In genomic region chr6:44951253-44951656, GRCh38 we compare ENCODE assay signal across 29 cellular contexts.
"Had no signal": no experiment of that assay in that cellular context is flagged by ENCODE, and none has a peak within 500 bp of the region (broad histone marks: within the 10 kb centered on the region; RNA-seq: fewer than 3 reads in every experiment).

No MANE protein-coding gene starts in this region.

- H3K36me3 ChIP-seq: cardiac muscle cell, neural progenitor cell, WERI-Rb-1 had no signal

- H3K4me2 ChIP-seq: hepatocyte, neural progenitor cell had no signal

- H3K4me1 Mint-ChIP-seq: brain, natural killer cell had no signal

- H3K79me2 ChIP-seq: hepatocyte had no signal

- H3K4me3 Mint-ChIP-seq: activated naive CD8-positive, alpha-beta T cell treated with anti-CD3 and anti-CD28 coated beads for 36 hours; brain; natural killer cell; neural progenitor cell had no signal

- H3K27ac ChIP-seq: ascending aorta, cardiac muscle cell, coronary artery, dorsolateral prefrontal cortex, gastrocnemius medialis, hepatocyte, neural progenitor cell, spleen, WERI-Rb-1 had no signal

- H2AFZ ChIP-seq: hepatocyte, neural progenitor cell had no signal

- ATAC-seq: activated CD4-positive, CD25-positive, alpha-beta regulatory T cell treated with anti-CD3 and anti-CD28 coated beads, Interleukin-2, amount 50 U/mL, for 24 hours; gastrocnemius medialis; left cardiac atrium; left ventricle myocardium superior; natural killer cell; right cardiac atrium had no signal

- H3K4me3 ChIP-seq: ascending aorta, cardiac muscle cell, coronary artery, dorsolateral prefrontal cortex, gastrocnemius medialis, hepatocyte, neural progenitor cell, spleen had no signal

- H3K27me3 Mint-ChIP-seq: activated naive CD8-positive, alpha-beta T cell treated with anti-CD3 and anti-CD28 coated beads for 36 hours; brain had no signal

- H3K9ac ChIP-seq: neural progenitor cell had no signal

- H3K27ac Mint-ChIP-seq: activated naive CD8-positive, alpha-beta T cell treated with anti-CD3 and anti-CD28 coated beads for 36 hours; natural killer cell; neural progenitor cell had no signal

- H3K4me1 ChIP-seq: ascending aorta, gastrocnemius medialis, neural progenitor cell, spleen had no signal

- H3K9me3 ChIP-seq: gastrocnemius medialis had no signal

- DNase-seq: activated CD4-positive, alpha-beta T cell treated with anti-CD3 and anti-CD28 coated beads for 48 hours; activated CD4-positive, alpha-beta T cell treated with anti-CD3 and anti-CD28 coated beads, Interleukin-2, amount 50 U/mL, for 48 hours; activated CD8-positive, alpha-beta memory T cell treated with anti-CD3 and anti-CD28 coated beads for 24 hours; activated naive CD8-positive, alpha-beta T cell treated with anti-CD3 and anti-CD28 coated beads for 36 hours; cerebellar nuclear complex; dorsolateral prefrontal cortex; effector memory CD4-positive, alpha-beta T cell; erythroblast; gastrocnemius medialis; glutamatergic neuron; left cardiac atrium; left ventricle myocardium superior; mammary epithelial cell; midbrain; natural killer cell; right cardiac atrium; spleen; stimulated activated naive CD4-positive, alpha-beta T cell treated with Interleukin-2 at 50 U/mL for 16 hours; T-helper 1 cell; T1000; trophoblast cell; WERI-Rb-1 had no signal

- H3K27me3 ChIP-seq: ascending aorta, cardiac muscle cell, dorsolateral prefrontal cortex, gastrocnemius medialis, hepatocyte, neural progenitor cell, spleen had no signal
